ENCODE assay signal across 1 cellular context in the genomic region with DNA sequence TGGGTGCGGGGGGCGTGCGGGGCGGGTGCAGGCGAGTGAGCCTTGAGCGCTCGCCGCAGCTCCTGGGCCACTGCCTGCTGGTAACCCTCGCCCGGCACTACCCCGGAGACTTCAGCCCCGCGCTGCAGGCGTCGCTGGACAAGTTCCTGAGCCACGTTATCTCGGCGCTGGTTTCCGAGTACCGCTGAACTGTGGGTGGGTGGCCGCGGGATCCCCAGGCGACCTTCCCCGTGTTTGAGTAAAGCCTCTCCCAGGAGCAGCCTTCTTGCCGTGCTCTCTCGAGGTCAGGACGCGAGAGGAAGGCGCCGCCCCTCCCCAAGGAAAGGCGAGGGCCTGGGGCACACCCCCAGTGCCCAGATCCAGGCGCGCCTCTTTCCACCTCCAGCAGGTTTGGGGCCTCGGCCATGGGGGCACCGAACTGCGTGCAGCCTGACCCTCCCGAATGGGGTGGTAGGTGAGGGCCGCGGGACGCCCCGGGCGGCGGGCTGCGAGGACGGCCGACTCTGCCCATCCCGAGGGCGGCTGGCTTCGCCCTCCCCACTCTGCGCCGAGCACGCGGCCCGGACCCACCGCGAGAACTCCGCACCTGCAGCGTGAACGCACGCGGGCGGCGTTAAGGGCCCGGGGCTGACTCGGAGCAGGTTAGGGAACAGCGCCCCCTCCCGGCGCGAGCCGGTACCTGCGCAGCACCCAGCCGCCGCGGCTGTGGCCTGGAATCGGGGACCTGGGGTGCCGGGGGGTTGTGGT.
TF ChIP-seq lines count a peak whose summit lies in the region.

No MANE protein-coding gene starts in this region.

TF ChIP-seq in HepG2, 621 proteins besides CTCF, POLR2A, EP300 and RAD21 (continued from another document and continues in another):
- TF ChIP-seq, protein P1, sequence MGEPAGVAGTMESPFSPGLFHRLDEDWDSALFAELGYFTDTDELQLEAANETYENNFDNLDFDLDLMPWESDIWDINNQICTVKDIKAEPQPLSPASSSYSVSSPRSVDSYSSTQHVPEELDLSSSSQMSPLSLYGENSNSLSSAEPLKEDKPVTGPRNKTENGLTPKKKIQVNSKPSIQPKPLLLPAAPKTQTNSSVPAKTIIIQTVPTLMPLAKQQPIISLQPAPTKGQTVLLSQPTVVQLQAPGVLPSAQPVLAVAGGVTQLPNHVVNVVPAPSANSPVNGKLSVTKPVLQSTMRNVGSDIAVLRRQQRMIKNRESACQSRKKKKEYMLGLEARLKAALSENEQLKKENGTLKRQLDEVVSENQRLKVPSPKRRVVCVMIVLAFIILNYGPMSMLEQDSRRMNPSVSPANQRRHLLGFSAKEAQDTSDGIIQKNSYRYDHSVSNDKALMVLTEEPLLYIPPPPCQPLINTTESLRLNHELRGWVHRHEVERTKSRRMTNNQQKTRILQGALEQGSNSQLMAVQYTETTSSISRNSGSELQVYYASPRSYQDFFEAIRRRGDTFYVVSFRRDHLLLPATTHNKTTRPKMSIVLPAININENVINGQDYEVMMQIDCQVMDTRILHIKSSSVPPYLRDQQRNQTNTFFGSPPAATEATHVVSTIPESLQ (CRISPR knock-in tag; conservative IDR thresholded peaks at IDR 0.05), result no peak
- TF ChIP-seq ZNF670 (CRISPR knock-in tag; IDR thresholded peaks at IDR 0.05; ENCODE audit: borderline replicate concordance), result peak; percentile 44; the same call in 1 of the 2 replicates
- TF ChIP-seq PAF1 (CRISPR knock-in tag; IDR thresholded peaks at IDR 0.05), result no peak
- TF ChIP-seq SPEN (CRISPR knock-in tag; IDR thresholded peaks at IDR 0.05; ENCODE audit: low read depth), result peak; percentile 86
- TF ChIP-seq, protein P2, sequence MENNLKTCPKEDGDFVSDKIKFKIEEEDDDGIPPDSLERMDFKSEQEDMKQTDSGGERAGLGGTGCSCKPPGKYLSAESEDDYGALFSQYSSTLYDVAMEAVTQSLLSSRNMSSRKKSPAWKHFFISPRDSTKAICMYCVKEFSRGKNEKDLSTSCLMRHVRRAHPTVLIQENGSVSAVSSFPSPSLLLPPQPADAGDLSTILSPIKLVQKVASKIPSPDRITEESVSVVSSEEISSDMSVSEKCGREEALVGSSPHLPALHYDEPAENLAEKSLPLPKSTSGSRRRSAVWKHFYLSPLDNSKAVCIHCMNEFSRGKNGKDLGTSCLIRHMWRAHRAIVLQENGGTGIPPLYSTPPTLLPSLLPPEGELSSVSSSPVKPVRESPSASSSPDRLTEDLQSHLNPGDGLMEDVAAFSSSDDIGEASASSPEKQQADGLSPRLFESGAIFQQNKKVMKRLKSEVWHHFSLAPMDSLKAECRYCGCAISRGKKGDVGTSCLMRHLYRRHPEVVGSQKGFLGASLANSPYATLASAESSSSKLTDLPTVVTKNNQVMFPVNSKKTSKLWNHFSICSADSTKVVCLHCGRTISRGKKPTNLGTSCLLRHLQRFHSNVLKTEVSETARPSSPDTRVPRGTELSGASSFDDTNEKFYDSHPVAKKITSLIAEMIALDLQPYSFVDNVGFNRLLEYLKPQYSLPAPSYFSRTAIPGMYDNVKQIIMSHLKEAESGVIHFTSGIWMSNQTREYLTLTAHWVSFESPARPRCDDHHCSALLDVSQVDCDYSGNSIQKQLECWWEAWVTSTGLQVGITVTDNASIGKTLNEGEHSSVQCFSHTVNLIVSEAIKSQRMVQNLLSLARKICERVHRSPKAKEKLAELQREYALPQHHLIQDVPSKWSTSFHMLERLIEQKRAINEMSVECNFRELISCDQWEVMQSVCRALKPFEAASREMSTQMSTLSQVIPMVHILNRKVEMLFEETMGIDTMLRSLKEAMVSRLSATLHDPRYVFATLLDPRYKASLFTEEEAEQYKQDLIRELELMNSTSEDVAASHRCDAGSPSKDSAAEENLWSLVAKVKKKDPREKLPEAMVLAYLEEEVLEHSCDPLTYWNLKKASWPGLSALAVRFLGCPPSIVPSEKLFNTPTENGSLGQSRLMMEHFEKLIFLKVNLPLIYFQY (CRISPR knock-in tag; IDR thresholded peaks at IDR 0.05; ENCODE audit: borderline replicate concordance), result peak; percentile 93; the same call in 1 of the 2 replicates
- TF ChIP-seq ZNF616 (CRISPR knock-in tag; IDR thresholded peaks at IDR 0.05; ENCODE audit: low read depth), result peak; percentile 96
- TF ChIP-seq ZNF260 (CRISPR knock-in tag; IDR thresholded peaks at IDR 0.05; ENCODE audit: borderline replicate concordance, low read depth), result no peak
- TF ChIP-seq RCOR2 (CRISPR knock-in tag; IDR thresholded peaks at IDR 0.05), result 0 out of 2 replicates have a peak, but pooled peaks have one; percentile 36
- TF ChIP-seq, protein P3, sequence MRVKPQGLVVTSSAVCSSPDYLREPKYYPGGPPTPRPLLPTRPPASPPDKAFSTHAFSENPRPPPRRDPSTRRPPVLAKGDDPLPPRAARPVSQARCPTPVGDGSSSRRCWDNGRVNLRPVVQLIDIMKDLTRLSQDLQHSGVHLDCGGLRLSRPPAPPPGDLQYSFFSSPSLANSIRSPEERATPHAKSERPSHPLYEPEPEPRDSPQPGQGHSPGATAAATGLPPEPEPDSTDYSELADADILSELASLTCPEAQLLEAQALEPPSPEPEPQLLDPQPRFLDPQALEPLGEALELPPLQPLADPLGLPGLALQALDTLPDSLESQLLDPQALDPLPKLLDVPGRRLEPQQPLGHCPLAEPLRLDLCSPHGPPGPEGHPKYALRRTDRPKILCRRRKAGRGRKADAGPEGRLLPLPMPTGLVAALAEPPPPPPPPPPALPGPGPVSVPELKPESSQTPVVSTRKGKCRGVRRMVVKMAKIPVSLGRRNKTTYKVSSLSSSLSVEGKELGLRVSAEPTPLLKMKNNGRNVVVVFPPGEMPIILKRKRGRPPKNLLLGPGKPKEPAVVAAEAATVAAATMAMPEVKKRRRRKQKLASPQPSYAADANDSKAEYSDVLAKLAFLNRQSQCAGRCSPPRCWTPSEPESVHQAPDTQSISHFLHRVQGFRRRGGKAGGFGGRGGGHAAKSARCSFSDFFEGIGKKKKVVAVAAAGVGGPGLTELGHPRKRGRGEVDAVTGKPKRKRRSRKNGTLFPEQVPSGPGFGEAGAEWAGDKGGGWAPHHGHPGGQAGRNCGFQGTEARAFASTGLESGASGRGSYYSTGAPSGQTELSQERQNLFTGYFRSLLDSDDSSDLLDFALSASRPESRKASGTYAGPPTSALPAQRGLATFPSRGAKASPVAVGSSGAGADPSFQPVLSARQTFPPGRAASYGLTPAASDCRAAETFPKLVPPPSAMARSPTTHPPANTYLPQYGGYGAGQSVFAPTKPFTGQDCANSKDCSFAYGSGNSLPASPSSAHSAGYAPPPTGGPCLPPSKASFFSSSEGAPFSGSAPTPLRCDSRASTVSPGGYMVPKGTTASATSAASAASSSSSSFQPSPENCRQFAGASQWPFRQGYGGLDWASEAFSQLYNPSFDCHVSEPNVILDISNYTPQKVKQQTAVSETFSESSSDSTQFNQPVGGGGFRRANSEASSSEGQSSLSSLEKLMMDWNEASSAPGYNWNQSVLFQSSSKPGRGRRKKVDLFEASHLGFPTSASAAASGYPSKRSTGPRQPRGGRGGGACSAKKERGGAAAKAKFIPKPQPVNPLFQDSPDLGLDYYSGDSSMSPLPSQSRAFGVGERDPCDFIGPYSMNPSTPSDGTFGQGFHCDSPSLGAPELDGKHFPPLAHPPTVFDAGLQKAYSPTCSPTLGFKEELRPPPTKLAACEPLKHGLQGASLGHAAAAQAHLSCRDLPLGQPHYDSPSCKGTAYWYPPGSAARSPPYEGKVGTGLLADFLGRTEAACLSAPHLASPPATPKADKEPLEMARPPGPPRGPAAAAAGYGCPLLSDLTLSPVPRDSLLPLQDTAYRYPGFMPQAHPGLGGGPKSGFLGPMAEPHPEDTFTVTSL (CRISPR knock-in tag; IDR thresholded peaks at IDR 0.05; ENCODE audit: borderline replicate concordance), result peak; percentile 39; the same call in 1 of the 2 replicates
- TF ChIP-seq MZF1 (CRISPR knock-in tag; IDR thresholded peaks at IDR 0.05; ENCODE audit: borderline replicate concordance), result no peak
- TF ChIP-seq SATB2 (CRISPR knock-in tag; IDR thresholded peaks at IDR 0.05), result peak; percentile 94
- TF ChIP-seq TBX3 (IDR thresholded peaks at IDR 0.05; ENCODE audit: borderline replicate concordance), result no peak; the same call in 1 of the 2 replicates
- TF ChIP-seq, protein P4, sequence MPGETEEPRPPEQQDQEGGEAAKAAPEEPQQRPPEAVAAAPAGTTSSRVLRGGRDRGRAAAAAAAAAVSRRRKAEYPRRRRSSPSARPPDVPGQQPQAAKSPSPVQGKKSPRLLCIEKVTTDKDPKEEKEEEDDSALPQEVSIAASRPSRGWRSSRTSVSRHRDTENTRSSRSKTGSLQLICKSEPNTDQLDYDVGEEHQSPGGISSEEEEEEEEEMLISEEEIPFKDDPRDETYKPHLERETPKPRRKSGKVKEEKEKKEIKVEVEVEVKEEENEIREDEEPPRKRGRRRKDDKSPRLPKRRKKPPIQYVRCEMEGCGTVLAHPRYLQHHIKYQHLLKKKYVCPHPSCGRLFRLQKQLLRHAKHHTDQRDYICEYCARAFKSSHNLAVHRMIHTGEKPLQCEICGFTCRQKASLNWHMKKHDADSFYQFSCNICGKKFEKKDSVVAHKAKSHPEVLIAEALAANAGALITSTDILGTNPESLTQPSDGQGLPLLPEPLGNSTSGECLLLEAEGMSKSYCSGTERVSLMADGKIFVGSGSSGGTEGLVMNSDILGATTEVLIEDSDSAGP (CRISPR knock-in tag; IDR thresholded peaks at IDR 0.05; ENCODE audit: borderline replicate concordance), result peak; percentile 95
- TF ChIP-seq FOXK2 (IDR thresholded peaks at IDR 0.05), result no peak
- no peak for TF ChIP-seq CREM (IDR thresholded peaks at IDR 0.05)
- no peak for TF ChIP-seq CREM (CRISPR knock-in tag; IDR thresholded peaks at IDR 0.05)
- TF ChIP-seq AGO1 (IDR thresholded peaks at IDR 0.05; ENCODE audit: low read depth, low read length, poor library complexity, severe bottlenecking), result peak; percentile 97
- TF ChIP-seq, protein P5, sequence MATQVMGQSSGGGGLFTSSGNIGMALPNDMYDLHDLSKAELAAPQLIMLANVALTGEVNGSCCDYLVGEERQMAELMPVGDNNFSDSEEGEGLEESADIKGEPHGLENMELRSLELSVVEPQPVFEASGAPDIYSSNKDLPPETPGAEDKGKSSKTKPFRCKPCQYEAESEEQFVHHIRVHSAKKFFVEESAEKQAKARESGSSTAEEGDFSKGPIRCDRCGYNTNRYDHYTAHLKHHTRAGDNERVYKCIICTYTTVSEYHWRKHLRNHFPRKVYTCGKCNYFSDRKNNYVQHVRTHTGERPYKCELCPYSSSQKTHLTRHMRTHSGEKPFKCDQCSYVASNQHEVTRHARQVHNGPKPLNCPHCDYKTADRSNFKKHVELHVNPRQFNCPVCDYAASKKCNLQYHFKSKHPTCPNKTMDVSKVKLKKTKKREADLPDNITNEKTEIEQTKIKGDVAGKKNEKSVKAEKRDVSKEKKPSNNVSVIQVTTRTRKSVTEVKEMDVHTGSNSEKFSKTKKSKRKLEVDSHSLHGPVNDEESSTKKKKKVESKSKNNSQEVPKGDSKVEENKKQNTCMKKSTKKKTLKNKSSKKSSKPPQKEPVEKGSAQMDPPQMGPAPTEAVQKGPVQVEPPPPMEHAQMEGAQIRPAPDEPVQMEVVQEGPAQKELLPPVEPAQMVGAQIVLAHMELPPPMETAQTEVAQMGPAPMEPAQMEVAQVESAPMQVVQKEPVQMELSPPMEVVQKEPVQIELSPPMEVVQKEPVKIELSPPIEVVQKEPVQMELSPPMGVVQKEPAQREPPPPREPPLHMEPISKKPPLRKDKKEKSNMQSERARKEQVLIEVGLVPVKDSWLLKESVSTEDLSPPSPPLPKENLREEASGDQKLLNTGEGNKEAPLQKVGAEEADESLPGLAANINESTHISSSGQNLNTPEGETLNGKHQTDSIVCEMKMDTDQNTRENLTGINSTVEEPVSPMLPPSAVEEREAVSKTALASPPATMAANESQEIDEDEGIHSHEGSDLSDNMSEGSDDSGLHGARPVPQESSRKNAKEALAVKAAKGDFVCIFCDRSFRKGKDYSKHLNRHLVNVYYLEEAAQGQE (IDR thresholded peaks at IDR 0.05; ENCODE audit: borderline replicate concordance in 1 of 2, low read depth in 1 of 2, low read length in 2 of 2), result no peak; a peak in 1 of 4 replicates
- TF ChIP-seq ZNF879 (CRISPR knock-in tag; IDR thresholded peaks at IDR 0.05), result peak; percentile 98
- peak; percentile 81; the same call in 1 of the 2 replicates for TF ChIP-seq ZNF768 (CRISPR knock-in tag; IDR thresholded peaks at IDR 0.05)
- TF ChIP-seq ZSCAN31 (CRISPR knock-in tag; IDR thresholded peaks at IDR 0.05; ENCODE audit: low read depth), result peak; percentile 99
- peak; percentile 98 for TF ChIP-seq SMYD3 (CRISPR knock-in tag; IDR thresholded peaks at IDR 0.05)
- TF ChIP-seq ZFAT (CRISPR knock-in tag; conservative IDR thresholded peaks at IDR 0.05), result peak; percentile 91
- TF ChIP-seq, protein P6, sequence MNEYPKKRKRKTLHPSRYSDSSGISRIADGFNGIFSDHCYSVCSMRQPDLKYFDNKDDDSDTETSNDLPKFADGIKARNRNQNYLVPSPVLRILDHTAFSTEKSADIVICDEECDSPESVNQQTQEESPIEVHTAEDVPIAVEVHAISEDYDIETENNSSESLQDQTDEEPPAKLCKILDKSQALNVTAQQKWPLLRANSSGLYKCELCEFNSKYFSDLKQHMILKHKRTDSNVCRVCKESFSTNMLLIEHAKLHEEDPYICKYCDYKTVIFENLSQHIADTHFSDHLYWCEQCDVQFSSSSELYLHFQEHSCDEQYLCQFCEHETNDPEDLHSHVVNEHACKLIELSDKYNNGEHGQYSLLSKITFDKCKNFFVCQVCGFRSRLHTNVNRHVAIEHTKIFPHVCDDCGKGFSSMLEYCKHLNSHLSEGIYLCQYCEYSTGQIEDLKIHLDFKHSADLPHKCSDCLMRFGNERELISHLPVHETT (CRISPR knock-in tag; conservative IDR thresholded peaks at IDR 0.05), result peak; percentile 88
- no peak for TF ChIP-seq GABPA (IDR thresholded peaks at IDR 0.05; ENCODE audit: low read depth, low read length)
- TF ChIP-seq GABPA (CRISPR knock-in tag; IDR thresholded peaks at IDR 0.05; ENCODE audit: low read depth), result no peak
- TF ChIP-seq SIX4 (CRISPR knock-in tag; IDR thresholded peaks at IDR 0.05), result peak; percentile 55; the same call in 1 of the 2 replicates
- TF ChIP-seq, protein P7, sequence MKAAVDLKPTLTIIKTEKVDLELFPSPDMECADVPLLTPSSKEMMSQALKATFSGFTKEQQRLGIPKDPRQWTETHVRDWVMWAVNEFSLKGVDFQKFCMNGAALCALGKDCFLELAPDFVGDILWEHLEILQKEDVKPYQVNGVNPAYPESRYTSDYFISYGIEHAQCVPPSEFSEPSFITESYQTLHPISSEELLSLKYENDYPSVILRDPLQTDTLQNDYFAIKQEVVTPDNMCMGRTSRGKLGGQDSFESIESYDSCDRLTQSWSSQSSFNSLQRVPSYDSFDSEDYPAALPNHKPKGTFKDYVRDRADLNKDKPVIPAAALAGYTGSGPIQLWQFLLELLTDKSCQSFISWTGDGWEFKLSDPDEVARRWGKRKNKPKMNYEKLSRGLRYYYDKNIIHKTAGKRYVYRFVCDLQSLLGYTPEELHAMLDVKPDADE (CRISPR knock-in tag; IDR thresholded peaks at IDR 0.05), result peak; percentile 97; the same call in 1 of the 2 replicates
- TF ChIP-seq ZFX (CRISPR knock-in tag; IDR thresholded peaks at IDR 0.05; ENCODE audit: low read depth), result peak; percentile 92
- no peak for TF ChIP-seq SIX1 (CRISPR knock-in tag; IDR thresholded peaks at IDR 0.05; ENCODE audit: borderline replicate concordance)
- peak; percentile 80 for TF ChIP-seq HNRNPUL1 (IDR thresholded peaks at IDR 0.05; ENCODE audit: low read depth, low read length)
